9 cellular contexts compared by ENCODE assay signal in genomic region chr11:74739546-74740270, GRCh38. TPM values are rescaled to one million over a fixed set of nuclear protein-coding genes. Genes with fewer than 3 reads are reported as not detected.
DNase-seq lines count a peak whose midpoint lies in the region; ATAC-seq and TF ChIP-seq lines count a peak whose summit lies in the region.
"Had no signal": no experiment of that assay in that cellular context is flagged by ENCODE, and none has a peak within 500 bp of the region (broad histone marks: within the 10 kb centered on the region; RNA-seq: fewer than 3 reads in every experiment).

No MANE protein-coding gene starts in this region.

- peaks cover 2% of the 10 kb centered on the region for H3K4me1 Mint-ChIP-seq in activated naive CD8-positive, alpha-beta T cell treated with anti-CD3 and anti-CD28 coated beads, Interleukin-2, amount 10 ng/mL, durations not matched to agents 7 days and 5 days

- H3K9me3 ChIP-seq in PC-3 (ENCODE audit: low read length) (no peaks in the 10 kb centered on the region), heart left ventricle (no peaks in the 10 kb centered on the region)

- no peaks in the 10 kb centered on the region for H3K36me3 ChIP-seq in PC-3 (ENCODE audit: low read depth, low read length)
- no peaks in the 10 kb centered on the region for H3K36me3 ChIP-seq in heart left ventricle

- no TSS peak for BruUV-seq in PC-3 (replicated peaks; lab: Mats Ljungman, UMichigan)

- no peaks in the 10 kb centered on the region for H3K9me2 ChIP-seq in PC-3 (replicated peaks; ENCODE audit: low read length)

- no peaks in the 10 kb centered on the region for H3K79me2 ChIP-seq in PC-3 (ENCODE audit: low read length)

- peaks cover 21% of the 10 kb centered on the region for H3K27me3 Mint-ChIP-seq in activated naive CD8-positive, alpha-beta T cell treated with anti-CD3 and anti-CD28 coated beads, Interleukin-2, amount 10 ng/mL, durations not matched to agents 7 days and 5 days

- H3K27me3 ChIP-seq in PC-3 (ENCODE audit: low read length) (peaks cover 8% of the 10 kb centered on the region; the same call in 1 of the 2 replicates), heart left ventricle (peaks cover 0 to 7% (median 0%) of the 10 kb centered on the region in 9 donors)

- H3K9me3 Mint-ChIP-seq in activated naive CD8-positive, alpha-beta T cell treated with anti-CD3 and anti-CD28 coated beads, Interleukin-2, amount 10 ng/mL, durations not matched to agents 7 days and 5 days = no peaks in the 10 kb centered on the region

- TF ChIP-seq POLR2A in heart left ventricle (IDR thresholded peaks at IDR 0.05) = no peak

- no peaks in the 10 kb centered on the region for H3K4me1 ChIP-seq in PC-3 (ENCODE audit: insufficient read depth, low read length)
- peaks cover 0 to 6% (median 0%) of the 10 kb centered on the region in 12 donors for H3K4me1 ChIP-seq in heart left ventricle

- ATAC-seq in HG02759 (IDR thresholded peaks at IDR 0.05; ENCODE audit: unreplicated experiment) (peak; percentile 53), PC-3 (peak; percentile 98), heart left ventricle (peak; percentile 79 to 91 (median 88)), GM21576 (IDR thresholded peaks at IDR 0.05; ENCODE audit: unreplicated experiment) (no peak)
- peak; percentile 82 for ATAC-seq in activated naive CD8-positive, alpha-beta T cell treated with anti-CD3 and anti-CD28 coated beads, Interleukin-2, amount 10 ng/mL, durations not matched to agents 7 days and 5 days (ENCODE audit: low read depth)

- WGBS in heart left ventricle, 4 donors = 22 to 25% (median 23%) methylated on average over 8 of the region's 8 CpGs

- POLR2A ChIA-PET in PC-3 (lab: Charles Lee; ENCODE audit: unreplicated experiment) = interaction anchor here (0.5 kb wide), 1 partner anchor 37 kb away, joined by 3 read pairs; no protein-coding TSS in a partner anchor
- POLR2A ChIA-PET in activated naive CD8-positive, alpha-beta T cell treated with anti-CD3 and anti-CD28 coated beads, Interleukin-2, amount 10 ng/mL, durations not matched to agents 7 days and 5 days (lab: Charles Lee) = no interaction called here

- H3K9ac ChIP-seq in PC-3 (ENCODE audit: low read length) = no peak overlapping the region

- CTCF ChIA-PET in PC-3 (lab: Charles Lee) = interaction anchor here (0.5 to 1.5 kb wide), 8 partner anchors 10 to 118 kb away, joined by 3 to 22 read pairs (median 4); no protein-coding TSS in a partner anchor

- DNase-seq in D341Med (ENCODE audit: low spot score) (peak; percentile 82), PC-3 (peak; percentile 90), heart left ventricle (peak in 2 of 5 donors; percentile 47 to 58), retinal pigment epithelial cell (ENCODE audit: low read depth) (no peak), cortex of kidney (lab: John Stamatoyannopoulos, UW) (no peak)
- no peak for DNase-seq in activated naive CD8-positive, alpha-beta T cell treated with anti-CD3 and anti-CD28 coated beads, Interleukin-2, amount 10 ng/mL, durations not matched to agents 7 days and 5 days

- no peak overlapping the region for H3K27ac ChIP-seq in PC-3 (ENCODE audit: low read length)
- H3K27ac ChIP-seq in heart left ventricle = no peak overlapping the region

- H3F3A ChIP-seq in PC-3 (ENCODE audit: low read length, unreplicated experiment) = no peaks in the 10 kb centered on the region

- no peak overlapping the region for H3K4me3 Mint-ChIP-seq in activated naive CD8-positive, alpha-beta T cell treated with anti-CD3 and anti-CD28 coated beads, Interleukin-2, amount 10 ng/mL, durations not matched to agents 7 days and 5 days

- no peak overlapping the region for H3K4me2 ChIP-seq in PC-3 (ENCODE audit: low read length)

- H4K20me1 ChIP-seq in PC-3 (ENCODE audit: low read length) = no peaks in the 10 kb centered on the region

- TF ChIP-seq CTCF in PC-3 (conservative IDR thresholded peaks at IDR 0.05; ENCODE audit: low read depth, low read length) (peak; percentile 98), heart left ventricle (IDR thresholded peaks at IDR 0.05) (peak; percentile 81 to 93 (median 90)), retinal pigment epithelial cell (conservative IDR thresholded peaks at IDR 0.05; ENCODE audit: low read depth, low read length) (peak; percentile 90)

- no peak overlapping the region for H2AFZ ChIP-seq in PC-3 (ENCODE audit: low read length)

- H3K4me3 ChIP-seq in PC-3 (ENCODE audit: low read length) (no peak overlapping the region), heart left ventricle (no peak overlapping the region), retinal pigment epithelial cell (ENCODE audit: low read length) (no peak overlapping the region)

- H3K27ac Mint-ChIP-seq in activated naive CD8-positive, alpha-beta T cell treated with anti-CD3 and anti-CD28 coated beads, Interleukin-2, amount 10 ng/mL, durations not matched to agents 7 days and 5 days = no peak overlapping the region

- intact Hi-C loops in PC-3 (cut with micrococcal nuclease) (loop anchor here (5.0 kb wide), 1 partner anchor 122 kb away; no protein-coding TSS in a partner anchor), heart left ventricle (cut with DNase I) (loop anchor here in 4 of 10 donors (1.0 to 10.0 kb wide), 4 partner anchors 37 to 485 kb away; no protein-coding TSS in a partner anchor)

- no peaks in the 10 kb centered on the region for H3K36me3 Mint-ChIP-seq in activated naive CD8-positive, alpha-beta T cell treated with anti-CD3 and anti-CD28 coated beads, Interleukin-2, amount 10 ng/mL, durations not matched to agents 7 days and 5 days

RNA-seq across cellular contexts. Expression of gene CHRDL2, which starts 8.5 kb away (rescaled TPM):
- total RNA-seq in PC-3 (2014; rRNA removed) = not detected in 2 replicates
- not detected for total RNA-seq in activated naive CD8-positive, alpha-beta T cell treated with anti-CD3 and anti-CD28 coated beads, Interleukin-2, amount 10 ng/mL, durations not matched to agents 7 days and 5 days
- total RNA-seq in heart left ventricle = 10 to 100 TPM in 1 of 9 donors, 1 to 10 TPM in 8; 1.5 to 13.4 (median 3.4) TPM
- 1 to 10 TPM; 1.5 to 4.4 TPM for polyA plus RNA-seq in heart left ventricle
- total RNA-seq: activated CD8-positive, alpha-beta memory T cell treated with anti-CD3 and anti-CD28 coated beads for 36 hours had no signal

RNA-seq across cellular contexts. Expression of gene RNF169, which starts 8.9 kb away (rescaled TPM):
- total RNA-seq in PC-3 (2014; rRNA removed) (20.4 and 20.8 TPM in 2 replicates), heart left ventricle (10 to 100 TPM in 7 of 9 donors, 1 to 10 TPM in 2; 8.4 to 16.1 (median 10.7) TPM)
- 10 to 100 TPM; 18.7 to 20.8 TPM for total RNA-seq in activated naive CD8-positive, alpha-beta T cell treated with anti-CD3 and anti-CD28 coated beads, Interleukin-2, amount 10 ng/mL, durations not matched to agents 7 days and 5 days
- 1 to 10 TPM; 1.6 to 4.3 TPM for polyA plus RNA-seq in heart left ventricle

Comparison
In these comparisons a context has a peak if more than half of its experiments do, and no peak if none do; other contexts are left out.
1. DNase-seq: peak in D341Med (single experiment) and PC-3 (single experiment); none in activated naive CD8-positive, alpha-beta T cell treated with anti-CD3 and anti-CD28 coated beads, Interleukin-2, amount 10 ng/mL, durations not matched to agents 7 days and 5 days (single experiment), retinal pigment epithelial cell (single experiment) and cortex of kidney (single experiment).
2. Peak in every context shown above with its lines, with median percentiles within 50 percentile points of each other: CTCF ChIP-seq.